Comparison of ENCODE assay signal across 1 cellular context in the genomic region with DNA sequence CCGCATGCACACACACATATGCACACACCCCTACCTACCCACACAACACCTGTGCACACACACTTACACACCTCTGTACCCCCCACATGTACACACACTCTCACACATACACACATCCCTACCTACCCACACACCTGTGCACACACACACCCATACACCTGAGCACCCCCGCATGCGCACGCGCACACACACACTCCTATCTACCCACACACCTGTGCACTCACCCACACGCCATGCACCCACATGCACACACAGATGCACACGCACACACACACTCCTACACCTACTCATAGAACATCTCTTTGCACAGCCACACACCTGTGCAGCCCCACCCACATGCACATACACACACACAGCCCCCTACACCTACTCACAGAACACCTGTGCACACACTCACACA.
TF ChIP-seq lines count a peak whose summit lies in the region.

No MANE protein-coding gene starts in this region.

TF ChIP-seq in IMR-90, 13 proteins besides CTCF, POLR2A, EP300 and RAD21 (continued from another document):
- TF ChIP-seq, protein P1, sequence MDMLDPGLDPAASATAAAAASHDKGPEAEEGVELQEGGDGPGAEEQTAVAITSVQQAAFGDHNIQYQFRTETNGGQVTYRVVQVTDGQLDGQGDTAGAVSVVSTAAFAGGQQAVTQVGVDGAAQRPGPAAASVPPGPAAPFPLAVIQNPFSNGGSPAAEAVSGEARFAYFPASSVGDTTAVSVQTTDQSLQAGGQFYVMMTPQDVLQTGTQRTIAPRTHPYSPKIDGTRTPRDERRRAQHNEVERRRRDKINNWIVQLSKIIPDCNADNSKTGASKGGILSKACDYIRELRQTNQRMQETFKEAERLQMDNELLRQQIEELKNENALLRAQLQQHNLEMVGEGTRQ (IDR thresholded peaks at IDR 0.05; ENCODE audit: low read depth, low read length): no peak
- no peak for TF ChIP-seq FOS (IDR thresholded peaks at IDR 0.05; ENCODE audit: low read depth, low read length)
- TF ChIP-seq BHLHE40 (IDR thresholded peaks at IDR 0.05; ENCODE audit: low read depth, low read length): no peak
- no peak for TF ChIP-seq RFX5 (IDR thresholded peaks at IDR 0.05; ENCODE audit: low read depth, low read length)
- TF ChIP-seq CHD1 (IDR thresholded peaks at IDR 0.05; ENCODE audit: low read depth, low read length): no peak
- no peak for TF ChIP-seq MAFK (IDR thresholded peaks at IDR 0.05; ENCODE audit: low read depth, low read length)
- no peak for TF ChIP-seq RCOR1 (IDR thresholded peaks at IDR 0.05; ENCODE audit: insufficient replicate concordance, low read length)
